ENCODE assay signal across 8 cellular contexts in the genomic region with DNA sequence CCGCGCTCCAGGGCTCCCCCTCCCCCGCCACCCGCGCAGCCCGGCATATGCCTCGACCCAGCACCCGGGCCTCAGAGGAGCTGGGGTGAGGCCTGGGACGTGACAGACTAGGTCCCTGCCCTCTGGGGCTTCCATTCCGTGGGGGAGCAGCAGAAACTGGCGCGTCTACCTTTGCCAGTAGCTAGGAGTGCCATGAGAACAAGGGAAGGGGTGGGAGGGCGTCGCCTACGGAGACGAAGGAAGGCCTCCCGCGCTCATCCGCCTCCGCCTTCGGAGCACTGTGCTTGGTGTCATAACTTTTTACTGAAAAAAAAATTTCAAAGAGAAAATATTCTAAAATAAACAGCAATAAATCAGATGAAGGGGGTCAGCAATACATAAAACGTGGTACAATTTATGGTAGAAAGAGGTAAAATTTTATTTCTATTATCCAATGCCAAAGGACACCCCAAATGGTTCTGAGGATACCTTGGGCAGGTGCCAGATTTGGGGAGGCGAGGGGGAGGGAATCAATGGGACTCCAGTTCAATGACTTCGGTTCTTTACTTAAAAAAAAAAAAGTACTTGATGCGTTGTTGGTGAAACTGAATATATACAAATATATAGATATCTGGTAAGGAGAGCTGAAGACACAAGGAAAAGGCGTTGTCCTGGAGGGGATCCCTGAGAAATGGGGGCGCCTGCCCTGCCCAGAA. TPM values are rescaled to one million over a fixed set of nuclear protein-coding genes. Genes with fewer than 3 reads are reported as not detected.
A peak's percentile ranks its signal among the peaks of the same experiment; 100 is the strongest.
DNase-seq lines count a peak whose midpoint lies in the region; ATAC-seq and TF ChIP-seq lines count a peak whose summit lies in the region.

No MANE protein-coding gene starts in this region.

- in situ Hi-C loops in mammary epithelial cell (cut with MboI; ENCODE audit: low sequenced_read_pairs in 2 of 2), result no loop called here

- peak; percentile 25 for DNase-seq in NB4 (ENCODE audit: low read depth)
- DNase-seq in mammary epithelial cell, result no peak
- no peak for DNase-seq in mesenchymal stem cell
- no peak for DNase-seq in upper lobe of left lung

- no peaks in the 10 kb centered on the region for H3K36me3 ChIP-seq in BLaER1 treated with 17β-estradiol and CSF1 and Interleukin-3, amounts not matched to agents 10 nM and 100 nM
- H3K36me3 ChIP-seq in mammary epithelial cell (ENCODE audit: insufficient read depth, low read length), result no peaks in the 10 kb centered on the region
- no peaks in the 10 kb centered on the region for H3K36me3 ChIP-seq in mesenchymal stem cell (ENCODE audit: control insufficient read depth in 1 of 2, insufficient read depth in 2 of 2, low read depth in 1 of 2, low read length in 2 of 2)
- H3K36me3 ChIP-seq in upper lobe of left lung, result no peaks in the 10 kb centered on the region

- H3K4me3 ChIP-seq in BLaER1 treated with 17β-estradiol and CSF1 and Interleukin-3, amounts not matched to agents 10 nM and 100 nM, result peak overlapping the region; percentile 61 to 86 (median 72)
- H3K4me3 ChIP-seq in NB4 (ENCODE audit: low read depth, low read length) (no peak overlapping the region), mammary epithelial cell (replicated peaks in 1 of 3; ENCODE audit: insufficient read depth in 1 of 3, low read depth in 2 of 3, low read length in 3 of 3) (peak overlapping the region; percentile 68 to 83 (median 79)), mesenchymal stem cell (ENCODE audit: insufficient read depth in 1 of 2, low read depth in 1 of 2, low read length in 2 of 2) (peak overlapping the region; percentile 61 to 76), upper lobe of left lung (peak overlapping the region in 3 of 4 donors; percentile 58 to 62 (median 60))

- H3K18ac ChIP-seq in mesenchymal stem cell (ENCODE audit: low read depth in 1 of 2, low read length in 2 of 2), result peak overlapping the region; percentile 3 to 6

- peak overlapping the region; percentile 95 to 100 (median 98) for H3K4me2 ChIP-seq in BLaER1 treated with 17β-estradiol and CSF1 and Interleukin-3, amounts not matched to agents 10 nM and 100 nM
- H3K4me2 ChIP-seq in mammary epithelial cell (ENCODE audit: insufficient read depth, low read depth, low read length) (peak overlapping the region; percentile 97), mesenchymal stem cell (ENCODE audit: low read length, poor library complexity, severe bottlenecking) (peak overlapping the region; percentile 99)

- H2AK5ac ChIP-seq in mesenchymal stem cell (ENCODE audit: low read length, severe bottlenecking), result no peak overlapping the region

- TF ChIP-seq CTCF in NB4 (IDR thresholded peaks at IDR 0.05; ENCODE audit: low read depth, low read length), result no peak
- no peak for TF ChIP-seq CTCF in mammary epithelial cell (conservative IDR thresholded peaks at IDR 0.05 in 1 of 2, IDR thresholded peaks at IDR 0.05 in 1 of 2; ENCODE audit: extremely low read depth in 1 of 2, insufficient read depth in 1 of 2, low read depth in 1 of 2, low read length in 2 of 2)
- TF ChIP-seq CTCF in upper lobe of left lung (IDR thresholded peaks at IDR 0.05), result no peak

- intact Hi-C loops in mammary epithelial cell (cut with micrococcal nuclease), result loop anchor here (2.0 to 5.0 kb wide), 2 partner anchors 41 to 559 kb away; no protein-coding TSS in a partner anchor

- no peak overlapping the region for H2BK5ac ChIP-seq in mesenchymal stem cell (ENCODE audit: low read depth, low read length, poor library complexity, severe bottlenecking)

- H2BK12ac ChIP-seq in mesenchymal stem cell (ENCODE audit: low read length in 2 of 2), result peak overlapping the region in 1 of 2 experiments; percentile 7

- CTCF ChIA-PET in mammary epithelial cell (lab: Charles Lee; ENCODE audit: low non-redundant PET), result interaction anchor here (0.6 kb wide), 1 partner anchor 555 kb away, joined by 5 read pairs; no protein-coding TSS in a partner anchor

- H3K79me2 ChIP-seq in mammary epithelial cell (ENCODE audit: insufficient read depth, low read length), result no peaks in the 10 kb centered on the region

- no peaks in the 10 kb centered on the region for H4K20me1 ChIP-seq in BLaER1 treated with 17β-estradiol and CSF1 and Interleukin-3, amounts not matched to agents 10 nM and 100 nM
- no peaks in the 10 kb centered on the region for H4K20me1 ChIP-seq in mammary epithelial cell (ENCODE audit: insufficient read depth, low read length)

- no TSS peak for BruUV-seq in mammary epithelial cell (replicated peaks; lab: Mats Ljungman, UMichigan)

- no peak overlapping the region for H3K4ac ChIP-seq in mesenchymal stem cell (ENCODE audit: low read depth in 1 of 2, low read length in 2 of 2)

- no peak overlapping the region for H3K23ac ChIP-seq in mesenchymal stem cell (ENCODE audit: low read length in 2 of 2)

- H3K79me1 ChIP-seq in mesenchymal stem cell (replicated peaks; ENCODE audit: low read length, poor library complexity, severe bottlenecking), result no peaks in the 10 kb centered on the region

- H3K9ac ChIP-seq in BLaER1 treated with 17β-estradiol and CSF1 and Interleukin-3, amounts not matched to agents 10 nM and 100 nM, result peak overlapping the region; percentile 73 to 88 (median 83)
- H3K9ac ChIP-seq in mammary epithelial cell (ENCODE audit: insufficient read depth, low read length) (peak overlapping the region; percentile 36), mesenchymal stem cell (ENCODE audit: low read length) (peak overlapping the region; percentile 87)

- no peak for TF ChIP-seq POLR2A in NB4 (IDR thresholded peaks at IDR 0.05; ENCODE audit: extremely low read depth, insufficient read length)
- TF ChIP-seq POLR2A in upper lobe of left lung (IDR thresholded peaks at IDR 0.05), result no peak

- peaks cover 0 to 24% (median 0%) of the 10 kb centered on the region in 11 experiments; a peak in 6 of 22 replicates for H3K27me3 ChIP-seq in BLaER1 treated with 17β-estradiol and CSF1 and Interleukin-3, amounts not matched to agents 10 nM and 100 nM
- H3K27me3 ChIP-seq in mammary epithelial cell (ENCODE audit: insufficient read depth, low read length) (no peaks in the 10 kb centered on the region), mesenchymal stem cell (ENCODE audit: control insufficient read depth in 1 of 2, insufficient read depth in 1 of 2, low read length in 2 of 2) (peaks cover 5 to 9% of the 10 kb centered on the region in 2 experiments), upper lobe of left lung (peaks cover 0 to 18% (median 10%) of the 10 kb centered on the region in 4 donors)

- H3K14ac ChIP-seq in mesenchymal stem cell (ENCODE audit: low read length in 2 of 2), result no peak overlapping the region

- no peak overlapping the region for H2BK120ac ChIP-seq in mesenchymal stem cell (ENCODE audit: low read depth, low read length)

- ATAC-seq in upper lobe of left lung (ENCODE audit: low FRiP score in 2 of 2) (peak in 1 of 2 donors; percentile 4), GM21367 (IDR thresholded peaks at IDR 0.05; ENCODE audit: unreplicated experiment) (no peak), HG02642 (IDR thresholded peaks at IDR 0.05; ENCODE audit: poor library complexity, unreplicated experiment) (no peak), HG02759 (IDR thresholded peaks at IDR 0.05; ENCODE audit: unreplicated experiment) (no peak)

- H3K9me3 ChIP-seq in BLaER1 treated with 17β-estradiol and CSF1 and Interleukin-3, amounts not matched to agents 10 nM and 100 nM (replicated peaks in 1 of 11), result peaks cover 0 to 11% (median 0%) of the 10 kb centered on the region in 11 experiments; a peak in 9 of 22 replicates
- no peaks in the 10 kb centered on the region for H3K9me3 ChIP-seq in mammary epithelial cell (replicated peaks; ENCODE audit: insufficient read depth, low read length)
- H3K9me3 ChIP-seq in mesenchymal stem cell (ENCODE audit: control insufficient read depth, low read length), result no peaks in the 10 kb centered on the region
- H3K9me3 ChIP-seq in upper lobe of left lung, result no peaks in the 10 kb centered on the region

- peak overlapping the region; percentile 34 to 87 (median 78); a peak in 20 of 22 replicates for H3K27ac ChIP-seq in BLaER1 treated with 17β-estradiol and CSF1 and Interleukin-3, amounts not matched to agents 10 nM and 100 nM
- H3K27ac ChIP-seq in mammary epithelial cell (ENCODE audit: insufficient read depth, low read depth, low read length) (no peak overlapping the region), mesenchymal stem cell (ENCODE audit: low read length, poor library complexity, severe bottlenecking) (no peak overlapping the region), upper lobe of left lung (peak overlapping the region in 1 of 4 donors; percentile 84)

- H2AFZ ChIP-seq in mammary epithelial cell (ENCODE audit: low read depth, low read length) (peak overlapping the region; percentile 99), mesenchymal stem cell (ENCODE audit: low read depth, low read length) (no peak overlapping the region)

- peak overlapping the region; percentile 84 for H4K8ac ChIP-seq in mesenchymal stem cell (ENCODE audit: low read length)

- dilution Hi-C loops in mammary epithelial cell (cut with HindIII; ENCODE audit: low sequenced_read_pairs), result no loop called here

- peak overlapping the region; percentile 86 for H4K91ac ChIP-seq in mesenchymal stem cell (ENCODE audit: low read length)

- H3K4me1 ChIP-seq in BLaER1 treated with 17β-estradiol and CSF1 and Interleukin-3, amounts not matched to agents 10 nM and 100 nM, result peaks cover 10 to 46% (median 34%) of the 10 kb centered on the region in 10 experiments; a peak in 19 of 20 replicates
- H3K4me1 ChIP-seq in mammary epithelial cell (ENCODE audit: insufficient read depth, low read length) (peaks cover 31% of the 10 kb centered on the region), mesenchymal stem cell (ENCODE audit: control insufficient read depth, insufficient read depth, low read depth, low read length) (peaks cover 23% of the 10 kb centered on the region), upper lobe of left lung (peaks cover 28 to 36% (median 32%) of the 10 kb centered on the region in 4 donors)

- no peak overlapping the region for H2BK15ac ChIP-seq in mesenchymal stem cell (ENCODE audit: low read depth, poor library complexity, severe bottlenecking)

- WGBS in mammary epithelial cell (ENCODE audit: low coverage, missing lambda C conversion rate), result 17% methylated on average over 19 of the region's 27 CpGs
- 5% methylated on average over 14 of the region's 27 CpGs for WGBS in mesenchymal stem cell
- WGBS in upper lobe of left lung, 2 donors, result 9 to 16% methylated on average over 24 to 27 of the region's 27 CpGs

- TF ChIP-seq EP300 in upper lobe of left lung (IDR thresholded peaks at IDR 0.05), result no peak

RNA-seq across cellular contexts. Expression of a gene that starts 35.1 kb away (rescaled TPM):
- under 1 TPM in 1 of 2 donors, not detected in 1; under 0.01 TPM for total RNA-seq in mammary epithelial cell
- 0.02 TPM for polyA plus RNA-seq in mammary epithelial cell
- polyA minus RNA-seq in mammary epithelial cell, result not detected
- polyA plus RNA-seq in mesenchymal stem cell (2013, experiment 1 of 2), result 0.23 TPM
- polyA plus RNA-seq in mesenchymal stem cell (2013, experiment 2 of 2), result 0.29 TPM
- total RNA-seq in upper lobe of left lung, result 1 to 10 TPM; 1.5 to 5.2 (median 3.2) TPM

Comparison
In these comparisons a context has a peak if more than half of its experiments do, and no peak if none do; other contexts are left out.
1. H3K27ac ChIP-seq: peak in BLaER1 treated with 17β-estradiol and CSF1 and Interleukin-3, amounts not matched to agents 10 nM and 100 nM (11 of 11); none in mammary epithelial cell (single experiment) and mesenchymal stem cell (single experiment).
2. H3K9ac ChIP-seq: peak in every context shown above with its lines; median percentile 87 in mesenchymal stem cell; 83 in BLaER1 treated with 17β-estradiol and CSF1 and Interleukin-3, amounts not matched to agents 10 nM and 100 nM; 36 in mammary epithelial cell.
3. Peak in every context shown above with its lines, with median percentiles within 50 percentile points of each other: H3K4me2 ChIP-seq.